ENCODE assay signal across 21 cellular contexts in genomic region chr12:31923063-31923412, GRCh38. TPM values are rescaled to one million over a fixed set of nuclear protein-coding genes. Genes with fewer than 3 reads are reported as not detected.
DNase-seq lines count a peak whose midpoint lies in the region; ATAC-seq, FAIRE-seq and TF ChIP-seq lines count a peak whose summit lies in the region.
"Had no signal": no experiment of that assay in that cellular context is flagged by ENCODE, and none has a peak within 500 bp of the region (broad histone marks: within the 10 kb centered on the region; RNA-seq: fewer than 3 reads in every experiment).

No MANE protein-coding gene starts in this region.

- H3K4me3 ChIP-seq in A549: no peak overlapping the region
- no peak overlapping the region for H3K4me3 ChIP-seq in ACC112 (ENCODE audit: low read depth, low read length)
- no peak overlapping the region for H3K4me3 ChIP-seq in RWPE2 (ENCODE audit: severe bottlenecking)
- H3K4me3 ChIP-seq: colonic mucosa, left lung, psoas muscle, skin epidermis, tibial nerve had no signal

- DNase-seq in A549 (ENCODE audit: low read depth in 1 of 2, low spot score in 1 of 2): no peak
- no peak for DNase-seq in RWPE2 (ENCODE audit: low spot score)
- DNase-seq in endothelial cell (ENCODE audit: low spot score): no peak
- no peak for DNase-seq in NCI-H187 treated with DMSO at 0.1 percent for 48 hours (lab: John Stamatoyannopoulos, UW)
- no peak for DNase-seq in NCI-H226
- DNase-seq: activated naive CD8-positive, alpha-beta T cell treated with anti-CD3 and anti-CD28 coated beads, Interleukin-2, amount 10 ng/mL, durations not matched to agents 7 days and 5 days; activated T-cell treated with anti-CD3 and anti-CD28 coated beads, Interleukin-2, amount 50 U/mL, for 1 hour; colonic mucosa; left lung; MM.1S; NCI-H1436 treated with DMSO at 0.1 percent for 48 hours; psoas muscle; stimulated activated CD4-positive, alpha-beta T cell treated with anti-CD3 and anti-CD28 coated beads, Interleukin-2, amount 100 ng/mL, for 24 hours; stimulated activated naive B cell treated with anti-CD40 and anti-IgM and Interleukin-4, amounts not matched to agents 10 μg/mL and 1 μg/mL and 100 μg/mL, for 72 hours had no signal

- WGBS in A549 (ENCODE audit: missing lambda C conversion rate): 49% methylated on average over 2 of the region's 2 CpGs

- TF ChIP-seq CTCF in A549 (IDR thresholded peaks at IDR 0.05) (no peak), RWPE2 (IDR thresholded peaks at IDR 0.05; ENCODE audit: poor library complexity, severe bottlenecking) (no peak), endothelial cell (IDR thresholded peaks at IDR 0.05; ENCODE audit: unreplicated experiment) (no peak)

- no peak for TF ChIP-seq RAD21 in A549 (conservative IDR thresholded peaks at IDR 0.05 in 1 of 2, IDR thresholded peaks at IDR 0.05 in 1 of 2)

- no peak for ATAC-seq in A549
- ATAC-seq in RWPE2 (ENCODE audit: low read depth): no peak
- ATAC-seq in GM19397 (IDR thresholded peaks at IDR 0.05; ENCODE audit: unreplicated experiment): no peak
- ATAC-seq: left lung; psoas muscle; Right ventricle myocardium inferior; stimulated activated naive B cell treated with anti-CD40 and anti-IgM and Interleukin-4, amounts not matched to agents 10 μg/mL and 1 μg/mL and 100 μg/mL, for 72 hours had no signal

- no peaks in the 10 kb centered on the region for H3K79me2 ChIP-seq in ACC112 (ENCODE audit: control insufficient read depth, insufficient read depth, low read length, unreplicated experiment)

- H3K36me3 Mint-ChIP-seq in endothelial cell (ENCODE audit: low read depth, unreplicated experiment): peaks cover 19% of the 10 kb centered on the region
- H3K36me3 Mint-ChIP-seq: brain had no signal

- H3K9me3 ChIP-seq in A549 (peaks cover 29% of the 10 kb centered on the region), RWPE2 (ENCODE audit: severe bottlenecking) (peaks cover 5% of the 10 kb centered on the region)
- H3K9me3 ChIP-seq: colonic mucosa had no signal

- H3K4me1 Mint-ChIP-seq in endothelial cell (ENCODE audit: unreplicated experiment): no peaks in the 10 kb centered on the region
- H3K4me1 Mint-ChIP-seq: brain, neural crest cell had no signal

- H3K27me3 Mint-ChIP-seq in endothelial cell (ENCODE audit: unreplicated experiment): no peaks in the 10 kb centered on the region
- H3K27me3 Mint-ChIP-seq: activated naive CD8-positive, alpha-beta T cell treated with anti-CD3 and anti-CD28 coated beads, Interleukin-2, amount 10 ng/mL, durations not matched to agents 7 days and 5 days; brain; stimulated activated naive B cell treated with anti-CD40 and anti-IgM and Interleukin-4, amounts not matched to agents 10 μg/mL and 1 μg/mL and 100 μg/mL, for 72 hours had no signal

- H3K36me3 ChIP-seq in ACC112 (ENCODE audit: insufficient read depth, low read length) (peaks cover 7% of the 10 kb centered on the region; the same call in 1 of the 2 replicates), RWPE2 (ENCODE audit: low read depth) (no peaks in the 10 kb centered on the region)
- H3K36me3 ChIP-seq: colonic mucosa, left lung, tibial nerve had no signal

- no peak for FAIRE-seq in A549 (lab: Jason Lieb, UNC)

- H3K9me3 Mint-ChIP-seq in endothelial cell (ENCODE audit: unreplicated experiment): peaks cover 16% of the 10 kb centered on the region

- POLR2A ChIA-PET in A549 (lab: Yijun Ruan, JAX): interaction anchor here (0.6 kb wide), 1 partner anchor 115 kb away, joined by 4 read pairs; no protein-coding TSS in a partner anchor

- H3K27ac ChIP-seq in A549: no peak overlapping the region
- 0 out of 2 replicates have a peak overlapping the region, but pooled peaks have one; percentile 27 for H3K27ac ChIP-seq in ACC112 (ENCODE audit: low read depth, low read length)
- H3K27ac ChIP-seq in RWPE2 (ENCODE audit: poor library complexity, severe bottlenecking): peak overlapping the region; percentile 22
- H3K27ac ChIP-seq: colonic mucosa, psoas muscle, skin epidermis, tibial nerve had no signal

- H3K4me3 Mint-ChIP-seq in endothelial cell (ENCODE audit: unreplicated experiment): peak overlapping the region; percentile 68
- H3K4me3 Mint-ChIP-seq: activated naive CD8-positive, alpha-beta T cell treated with anti-CD3 and anti-CD28 coated beads, Interleukin-2, amount 10 ng/mL, durations not matched to agents 7 days and 5 days; brain; neural crest cell; stimulated activated naive B cell treated with anti-CD40 and anti-IgM and Interleukin-4, amounts not matched to agents 10 μg/mL and 1 μg/mL and 100 μg/mL, for 72 hours had no signal

- H3K4me1 ChIP-seq in A549: no peaks in the 10 kb centered on the region
- H3K4me1 ChIP-seq in ACC112 (ENCODE audit: control insufficient read depth, insufficient read depth, low read length, unreplicated experiment): no peaks in the 10 kb centered on the region
- H3K4me1 ChIP-seq in RWPE2 (ENCODE audit: insufficient read depth, poor library complexity, severe bottlenecking): peaks cover 1% of the 10 kb centered on the region
- H3K4me1 ChIP-seq: colonic mucosa, left lung, psoas muscle, tibial nerve had no signal

- CTCF ChIA-PET in A549 (lab: Yijun Ruan, JAX): interaction anchor here (1.8 kb wide), 1 partner anchor 11 kb away, joined by 9 read pairs; no protein-coding TSS in a partner anchor

- no peaks in the 10 kb centered on the region for H3K27me3 ChIP-seq in ACC112 (ENCODE audit: insufficient read depth, low read length)
- no peaks in the 10 kb centered on the region for H3K27me3 ChIP-seq in RWPE2 (ENCODE audit: insufficient read depth, poor library complexity, severe bottlenecking)
- H3K27me3 ChIP-seq: colonic mucosa, left lung, tibial nerve had no signal

- no peak overlapping the region for H3K27ac Mint-ChIP-seq in endothelial cell (ENCODE audit: unreplicated experiment)
- H3K27ac Mint-ChIP-seq: brain; stimulated activated naive B cell treated with anti-CD40 and anti-IgM and Interleukin-4, amounts not matched to agents 10 μg/mL and 1 μg/mL and 100 μg/mL, for 72 hours had no signal

- H3K4me2 ChIP-seq in A549: no peak overlapping the region

- no peak overlapping the region for H2AFZ ChIP-seq in ACC112 (ENCODE audit: low read length, unreplicated experiment)

- no peak for TF ChIP-seq EP300 in A549 (IDR thresholded peaks at IDR 0.05)

- TF ChIP-seq POLR2A in A549 (IDR thresholded peaks at IDR 0.05; ENCODE audit: low read length): no peak

TF ChIP-seq in A549, 52 proteins besides CTCF, POLR2A, EP300 and RAD21:
- TF ChIP-seq CHD4 (IDR thresholded peaks at IDR 0.05; ENCODE audit: borderline replicate concordance) (no peak), PHF8 (IDR thresholded peaks at IDR 0.05; ENCODE audit: borderline replicate concordance, low read depth) (no peak), ZFP36 (IDR thresholded peaks at IDR 0.05; ENCODE audit: borderline replicate concordance, partially characterized antibody) (peak; percentile 100), BHLHE40 (IDR thresholded peaks at IDR 0.05; ENCODE audit: low read depth, low read length) (no peak), NR3C1 (IDR thresholded peaks at IDR 0.05) (no peak)

RNA-seq across cellular contexts. Expression of gene RESF1, which starts 36.2 kb away (rescaled TPM):
- polyA plus RNA-seq in A549 (2011; rRNA removed) (40.6 and 45.4 TPM in 2 replicates), A549 (2017; fragmentation: RNase III; extraction: RNeasy Plus Mini Kit Qiagen cat#74134 plus additional on column Dnase treatment) (14.9 to 17.5 TPM (median 16.4 TPM) in 3 replicates)
- 6.4 and 7.8 TPM in 2 replicates for polyA plus RNA-seq in A549 (2012; cell fraction: cytosol; rRNA removed)
- 4.2 and 8.2 TPM in 2 replicates for polyA plus RNA-seq in A549 (2012; cell fraction: nucleus; rRNA removed)
- polyA minus RNA-seq in A549 (2011; rRNA and poly(A)+ RNA removed): 20.2 and 25.3 TPM in 2 replicates
- 104 TPM for total RNA-seq in endothelial cell (ENCODE audit: unreplicated experiment)

Comparison
In these comparisons a context has a peak if more than half of its experiments do, and no peak if none do; other contexts are left out.
1. H3K27ac ChIP-seq: peak in ACC112 (single experiment) and RWPE2 (single experiment); none in A549 (0 of 2).